16 cellular contexts compared by ENCODE assay signal in the genomic region with DNA sequence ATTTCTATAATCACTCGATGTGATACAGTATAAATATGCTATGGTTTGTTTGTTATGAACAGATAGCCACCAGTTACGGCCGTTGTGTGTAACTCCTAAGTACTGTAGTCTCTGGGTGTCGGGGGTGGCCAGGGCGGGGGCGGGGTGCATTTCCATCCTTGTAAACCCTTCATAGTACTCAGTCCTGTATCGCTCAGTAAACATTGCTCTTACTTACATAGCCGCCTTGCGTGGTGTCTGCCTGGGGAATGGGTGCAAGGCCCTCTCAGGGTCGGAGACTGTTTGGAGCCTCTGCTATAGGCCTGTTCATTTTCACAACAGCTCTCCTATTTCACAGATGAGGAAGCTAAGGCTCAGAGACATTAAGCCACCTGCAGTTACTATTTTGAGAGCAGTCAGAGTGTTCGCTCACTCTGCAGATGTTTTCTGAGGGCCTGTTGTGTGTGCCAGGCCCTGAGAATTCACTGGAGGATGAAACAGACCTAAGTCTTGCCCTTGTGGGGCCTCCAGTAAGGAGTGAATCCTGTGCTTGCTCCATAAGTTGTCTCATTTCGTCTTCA. TPM values are rescaled to one million over a fixed set of nuclear protein-coding genes. Genes with fewer than 3 reads are reported as not detected.
DNase-seq lines count a peak whose midpoint lies in the region; ATAC-seq and TF ChIP-seq lines count a peak whose summit lies in the region.
"Had no signal": no experiment of that assay in that cellular context is flagged by ENCODE, and none has a peak within 500 bp of the region (broad histone marks: within the 10 kb centered on the region; RNA-seq: fewer than 3 reads in every experiment).

No MANE protein-coding gene starts in this region.

- ATAC-seq in upper lobe of right lung (peak; percentile 67), GM21528 (IDR thresholded peaks at IDR 0.05; ENCODE audit: low FRiP score, unreplicated experiment) (no peak), HG03571 (IDR thresholded peaks at IDR 0.05; ENCODE audit: unreplicated experiment) (no peak)
- ATAC-seq: activated T-cell treated with anti-CD3 and anti-CD28 coated beads, Interleukin-2, amount 50 U/mL, for 4 hours; naive thymus-derived CD4-positive, alpha-beta T cell had no signal

- intact Hi-C loops in upper lobe of right lung (cut with DNase I) = no loop called here

- peak; percentile 22 for DNase-seq in NCI-H345 (lab: John Stamatoyannopoulos, UW)
- DNase-seq in NCI-H345 treated with DMSO at 0.1 percent for 48 hours (lab: John Stamatoyannopoulos, UW; ENCODE audit: unreplicated experiment) = no peak
- peak; percentile 6 for DNase-seq in RPMI8226
- DNase-seq in upper lobe of right lung = no peak
- no peak for DNase-seq in activated CD8-positive, alpha-beta memory T cell treated with anti-CD3 and anti-CD28 coated beads for 24 hours
- DNase-seq: activated CD4-positive, alpha-beta T cell treated with anti-CD3 and anti-CD28 coated beads for 48 hours; activated T-cell treated with anti-CD3 and anti-CD28 coated beads, Interleukin-2, amount 50 U/mL, for 4 hours; heart left ventricle; naive thymus-derived CD4-positive, alpha-beta T cell; NCI-H2227 treated with DMSO at 0.1 percent for 48 hours; retina; stimulated activated CD4-positive, alpha-beta T cell treated with anti-CD3 and anti-CD28 coated beads, Interleukin-4, amount 100 ng/mL, for 1 hour had no signal

- H3K27me3 ChIP-seq in mucosa of rectum (ENCODE audit: control insufficient read depth in 2 of 2, insufficient read depth in 2 of 2, low read length in 2 of 2) = no peaks in the 10 kb centered on the region
- H3K27me3 ChIP-seq in upper lobe of right lung = no peaks in the 10 kb centered on the region
- H3K27me3 ChIP-seq: heart left ventricle, Peyer's patch had no signal

- H3K27ac ChIP-seq in mucosa of rectum (ENCODE audit: low read depth in 2 of 2, low read length in 2 of 2) (peak overlapping the region; percentile 73 to 81), upper lobe of right lung (no peak overlapping the region)

- H3K9me3 ChIP-seq in mucosa of rectum (ENCODE audit: control insufficient read depth in 2 of 2, low read length in 2 of 2) (no peaks in the 10 kb centered on the region), upper lobe of right lung (no peaks in the 10 kb centered on the region)
- H3K9me3 ChIP-seq: heart left ventricle, Peyer's patch had no signal

- peaks cover 21 to 46% of the 10 kb centered on the region in 2 donors for H3K4me1 ChIP-seq in mucosa of rectum (ENCODE audit: control insufficient read depth in 2 of 2, insufficient read depth in 2 of 2, low read length in 2 of 2)
- H3K4me1 ChIP-seq in upper lobe of right lung = peaks cover 20% of the 10 kb centered on the region

- no peak for TF ChIP-seq CTCF in upper lobe of right lung (IDR thresholded peaks at IDR 0.05)

- peak overlapping the region in 1 of 2 donors; percentile 43 for H3K9ac ChIP-seq in mucosa of rectum (ENCODE audit: low read depth in 1 of 2, low read length in 2 of 2)

- H3K36me3 ChIP-seq in mucosa of rectum (ENCODE audit: control insufficient read depth in 2 of 2, insufficient read depth in 2 of 2, low read length in 2 of 2) = peaks cover 11 to 31% of the 10 kb centered on the region in 2 donors
- peaks cover 38% of the 10 kb centered on the region for H3K36me3 ChIP-seq in upper lobe of right lung

- H3K4me3 ChIP-seq in mucosa of rectum (ENCODE audit: low read length in 2 of 2) (no peak overlapping the region), upper lobe of right lung (no peak overlapping the region)
- H3K4me3 ChIP-seq: heart left ventricle, Peyer's patch had no signal

RNA-seq across cellular contexts. Expression of gene JDP2, which starts 42.5 kb away (rescaled TPM):
- 58.0 TPM for total RNA-seq in upper lobe of right lung

RNA-seq across cellular contexts. Expression of gene BATF, which starts 52.0 kb away (rescaled TPM):
- total RNA-seq in upper lobe of right lung = 4.9 TPM

Comparison
In these comparisons a context has a peak if more than half of its experiments do, and no peak if none do; other contexts are left out.
1. DNase-seq: peak in NCI-H345 (single experiment) and RPMI8226 (single experiment); none in NCI-H345 treated with DMSO at 0.1 percent for 48 hours (single experiment), upper lobe of right lung (single experiment) and activated CD8-positive, alpha-beta memory T cell treated with anti-CD3 and anti-CD28 coated beads for 24 hours (single experiment).